In genomic region chr6:149934249-149935156, GRCh38 we compare ENCODE assay signal across 8 cellular contexts.
DNase-seq lines count a peak whose midpoint lies in the region; ATAC-seq and TF ChIP-seq lines count a peak whose summit lies in the region.

No MANE protein-coding gene starts in this region.

- no peak for TF ChIP-seq POLR2A in NB4 (IDR thresholded peaks at IDR 0.05; ENCODE audit: extremely low read depth, insufficient read length)

- DNase-seq in GDM1 (lab: John Stamatoyannopoulos, UW) (peak; percentile 26), NB4 (ENCODE audit: low read depth) (peak; percentile 77), T-helper 9 cell (peak; percentile 63), astrocyte of the cerebellum (ENCODE audit: low read depth) (peak; percentile 55), hepatic stellate cell (ENCODE audit: low spot score) (peak; percentile 42), skeletal muscle cell (ENCODE audit: low read depth) (peak; percentile 19)

- TF ChIP-seq CTCF in NB4 (IDR thresholded peaks at IDR 0.05; ENCODE audit: low read depth, low read length) (peak; percentile 53), astrocyte of the cerebellum (IDR thresholded peaks at IDR 0.05; ENCODE audit: low read depth, low read length, missing control alignments) (peak; percentile 65)

- H3K4me3 ChIP-seq in NB4 (ENCODE audit: low read depth, low read length) (no peak overlapping the region), astrocyte of the cerebellum (ENCODE audit: low read depth, low read length) (no peak overlapping the region), skeletal muscle cell (ENCODE audit: low read depth, low read length) (no peak overlapping the region)

- ATAC-seq in HG02759 (IDR thresholded peaks at IDR 0.05; ENCODE audit: unreplicated experiment) (no peak), HG03432 (IDR thresholded peaks at IDR 0.05; ENCODE audit: unreplicated experiment) (no peak)

- in situ Hi-C loops in astrocyte of the cerebellum (cut with HindIII; ENCODE audit: low sequenced_read_pairs): no loop called here

Comparison
In these comparisons a context has a peak if more than half of its experiments do, and no peak if none do; other contexts are left out.
1. DNase-seq: peak in every context shown above with its lines; median percentile 77 in NB4; 63 in T-helper 9 cell; 55 in astrocyte of the cerebellum; 42 in hepatic stellate cell; 26 in GDM1; 19 in skeletal muscle cell.